8 cellular contexts compared by ENCODE assay signal in the genomic region with DNA sequence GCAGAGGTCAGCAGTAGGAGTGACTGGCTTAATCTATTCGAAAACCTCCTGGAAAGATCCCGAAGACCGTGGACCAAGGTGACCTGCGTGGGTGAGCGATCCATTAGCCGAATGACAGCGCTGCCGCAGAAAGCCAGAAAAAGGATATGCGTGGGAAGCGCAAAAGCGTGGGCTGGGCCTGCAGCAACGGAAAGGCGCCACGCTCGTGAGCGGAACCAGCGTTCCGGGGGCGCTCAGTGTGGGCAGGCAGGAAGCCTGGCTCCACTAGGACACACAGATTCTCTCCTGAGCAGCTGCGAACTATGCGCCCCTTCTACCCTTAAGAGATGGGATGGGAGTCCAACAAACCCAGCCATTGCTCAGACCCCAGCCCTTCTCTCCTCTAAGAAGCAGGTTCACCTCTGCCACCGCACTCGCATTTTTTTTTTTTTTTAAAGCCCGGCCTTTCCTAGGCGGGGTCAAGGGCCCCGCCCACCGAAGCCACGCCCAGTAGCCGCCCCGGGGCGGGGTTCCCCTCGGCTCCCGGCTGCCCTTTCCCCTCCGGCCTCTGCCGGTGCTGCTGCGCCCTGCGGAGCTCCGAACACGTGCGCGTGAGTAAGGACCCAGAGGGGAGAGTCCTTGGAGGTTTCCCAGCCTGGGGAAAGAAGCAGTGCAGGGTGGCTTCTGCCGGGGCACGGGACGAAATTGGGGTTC. TPM values are rescaled to one million over a fixed set of nuclear protein-coding genes. Genes with fewer than 3 reads are reported as not detected.
DNase-seq lines count a peak whose midpoint lies in the region; ATAC-seq, FAIRE-seq and TF ChIP-seq lines count a peak whose summit lies in the region.

No MANE protein-coding gene starts in this region.

- H2AFZ ChIP-seq in endothelial cell of umbilical vein (ENCODE audit: low read depth, low read length), result peak overlapping the region; percentile 92

- H3K36me3 ChIP-seq in endothelial cell of umbilical vein (ENCODE audit: control insufficient read depth in 2 of 2, extremely low read depth in 1 of 2, insufficient read depth in 2 of 2, low read length in 2 of 2), result peaks cover 0 to 2% of the 10 kb centered on the region in 2 experiments

- TF ChIP-seq CTCF in endothelial cell of umbilical vein (IDR thresholded peaks at IDR 0.05; ENCODE audit: extremely low read depth in 1 of 2, insufficient read depth in 1 of 2, low read depth in 1 of 2, low read length in 2 of 2), result no peak

- H3K9me3 ChIP-seq in endothelial cell of umbilical vein (replicated peaks; ENCODE audit: control insufficient read depth, insufficient read depth, low read length), result no peaks in the 10 kb centered on the region
- no peaks in the 10 kb centered on the region for H3K9me3 ChIP-seq in mononuclear cell (ENCODE audit: low read depth, low read length)

- H3K4me1 ChIP-seq in endothelial cell of umbilical vein (ENCODE audit: control insufficient read depth, extremely low read depth, insufficient read depth, low read length) (peaks cover 27% of the 10 kb centered on the region), mononuclear cell (ENCODE audit: insufficient read depth, low read length) (peaks cover 50% of the 10 kb centered on the region)

- no TSS peak for BruUV-seq in endothelial cell of umbilical vein (replicated peaks; lab: Mats Ljungman, UMichigan)

- H4K20me1 ChIP-seq in endothelial cell of umbilical vein (replicated peaks; ENCODE audit: control insufficient read depth, extremely low read depth, insufficient read depth, low read length), result no peaks in the 10 kb centered on the region

- peak overlapping the region; percentile 65 for H3K4me2 ChIP-seq in endothelial cell of umbilical vein (ENCODE audit: insufficient read depth, low read length)

- peaks cover 43% of the 10 kb centered on the region for H3K79me2 ChIP-seq in endothelial cell of umbilical vein (ENCODE audit: control insufficient read depth, insufficient read depth, low read length)

- intact Hi-C loops in endothelial cell of umbilical vein (cut with micrococcal nuclease), result loop anchor here (1.0 kb wide), 2 partner anchors 21 to 698 kb away; partner anchors contain the start of gene HSPA9

- peak; percentile 95 for TF ChIP-seq POLR2A in endothelial cell of umbilical vein (IDR thresholded peaks at IDR 0.05; ENCODE audit: low read depth, low read length)

- POLR2A ChIA-PET in endothelial cell of umbilical vein (lab: Charles Lee), result no interaction called here

- H3K4me3 ChIP-seq in endothelial cell of umbilical vein (replicated peaks in 1 of 3; ENCODE audit: insufficient read depth in 1 of 3, low read depth in 1 of 3, low read length in 3 of 3) (peak overlapping the region; percentile 53 to 87 (median 55)), mononuclear cell (ENCODE audit: low read length) (peak overlapping the region; percentile 55)

- CTCF ChIA-PET in endothelial cell of umbilical vein (lab: Charles Lee), result no interaction called here

- FAIRE-seq in endothelial cell of umbilical vein (lab: Jason Lieb, UNC), result peak; percentile 87

- H3K9ac ChIP-seq in endothelial cell of umbilical vein (replicated peaks; ENCODE audit: extremely low read depth, insufficient read depth, low read length), result peak overlapping the region; percentile 91

- peak; percentile 75 for ATAC-seq in GM19372 (IDR thresholded peaks at IDR 0.05; ENCODE audit: low read depth, unreplicated experiment)
- peak; percentile 83 for ATAC-seq in HG03520 (IDR thresholded peaks at IDR 0.05; ENCODE audit: unreplicated experiment)

- DNase-seq in COLO829 (ENCODE audit: low spot score) (peak; percentile 85), NOMO-1 treated with dmso at 0.1 percent for 144 hours (lab: John Stamatoyannopoulos, UW; ENCODE audit: unreplicated experiment) (peak; percentile 80), endothelial cell of umbilical vein (ENCODE audit: low read depth, low spot score) (peak; percentile 81)
- DNase-seq in activated CD8-positive, alpha-beta memory T cell treated with anti-CD3 and anti-CD28 coated beads, Interleukin-2, amount 50 U/mL, for 24 hours (ENCODE audit: extremely low read depth), result peak; percentile 65
- DNase-seq in stimulated activated CD8-positive, alpha-beta memory T cell treated with anti-CD3 and anti-CD28 coated beads, Interleukin-2, amount 100 ng/mL, for 48 hours (ENCODE audit: low read depth in 2 of 2), result peak; percentile 82 to 83

- H3K27me3 ChIP-seq in endothelial cell of umbilical vein (ENCODE audit: control insufficient read depth in 2 of 2, insufficient read depth in 2 of 2, low read length in 2 of 2), result no peaks in the 10 kb centered on the region
- H3K27me3 ChIP-seq in mononuclear cell (ENCODE audit: insufficient read depth, low read length), result no peaks in the 10 kb centered on the region

- H3K9me1 ChIP-seq in endothelial cell of umbilical vein (replicated peaks; ENCODE audit: control insufficient read depth, extremely low read depth, insufficient read depth, low read length), result no peaks in the 10 kb centered on the region

- dilution Hi-C loops in endothelial cell of umbilical vein (cut with MboI; ENCODE audit: extremely low pct_ligation_motif_present, low sequenced_read_pairs), result no loop called here

- H3K27ac ChIP-seq in endothelial cell of umbilical vein (ENCODE audit: insufficient read depth, low read depth, low read length), result peak overlapping the region; percentile 75

TF ChIP-seq in endothelial cell of umbilical vein, 7 proteins besides CTCF, POLR2A, EP300 and RAD21:
- TF ChIP-seq MYC (IDR thresholded peaks at IDR 0.05; ENCODE audit: low read depth, low read length) (peak; percentile 85), POLR2AphosphoS5 (IDR thresholded peaks at IDR 0.05; ENCODE audit: insufficient read depth, low read depth, low read length) (peak; percentile 97), EZH2 (IDR thresholded peaks at IDR 0.05; ENCODE audit: borderline replicate concordance, low read depth, low read length, severe bottlenecking) (no peak), MAX (IDR thresholded peaks at IDR 0.05; ENCODE audit: insufficient read depth, insufficient read length) (peak; percentile 94)

RNA-seq across cellular contexts. Expression of gene MATR3, which starts 19.8 kb away (rescaled TPM):
- total RNA-seq in endothelial cell of umbilical vein, result 158 and 164 TPM in 2 replicates
- 52.7 and 64.0 TPM in 2 replicates for polyA plus RNA-seq in endothelial cell of umbilical vein
- 56.4 and 66.4 TPM in 2 replicates for polyA plus RNA-seq in endothelial cell of umbilical vein (2011; cell fraction: cytosol; rRNA removed)
- 119 and 154 TPM in 2 replicates for polyA plus RNA-seq in endothelial cell of umbilical vein (2011; cell fraction: nucleus; rRNA removed)
- 154 and 212 TPM in 2 replicates for polyA plus RNA-seq in endothelial cell of umbilical vein (2012)
- 251 and 281 TPM in 2 replicates for polyA minus RNA-seq in endothelial cell of umbilical vein
- 119 TPM for polyA minus RNA-seq in endothelial cell of umbilical vein (2011; cell fraction: cytosol; rRNA and poly(A)+ RNA removed)
- 181 and 260 TPM in 2 replicates for polyA minus RNA-seq in endothelial cell of umbilical vein (2011; cell fraction: nucleus; rRNA and poly(A)+ RNA removed)
- 691 TPM for total RNA-seq in mononuclear cell

Comparison
In these comparisons a context has a peak if more than half of its experiments do, and no peak if none do; other contexts are left out.
1. Peak in every context shown above with its lines: DNase-seq, ATAC-seq, H3K4me3 ChIP-seq and H3K27ac ChIP-seq.